In the genomic region with DNA sequence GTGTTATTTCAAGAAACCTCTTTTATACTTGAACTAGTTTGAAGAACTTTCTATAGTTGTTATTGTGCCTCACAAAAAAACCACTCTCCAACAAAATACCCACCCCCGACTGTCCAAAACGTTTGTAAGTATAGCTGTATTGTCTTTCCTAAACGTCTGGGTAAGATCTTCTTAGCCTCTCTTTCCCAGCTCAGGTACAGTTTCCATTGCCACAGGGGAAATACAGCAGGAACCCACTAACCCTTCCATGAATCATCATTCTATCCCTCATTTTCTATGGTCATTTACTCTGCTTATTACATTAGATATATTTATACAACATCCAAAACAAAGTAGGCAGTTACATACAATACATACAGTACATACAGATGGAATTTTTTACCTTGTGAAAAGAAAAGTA, we compare ENCODE assay signal across 23 cellular contexts.
"Had no signal": no experiment of that assay in that cellular context is flagged by ENCODE, and none has a peak within 500 bp of the region (broad histone marks: within the 10 kb centered on the region; RNA-seq: fewer than 3 reads in every experiment).

No MANE protein-coding gene starts in this region.

- H3K9me3 Mint-ChIP-seq: effector memory CD8-positive, alpha-beta T cell; memory B cell; natural killer cell; stimulated activated naive CD8-positive, alpha-beta T cell treated with anti-CD3 and anti-CD28 coated beads, Interleukin-15, amount 100 ng/mL, for 72 hours had no signal

- H3K27me3 ChIP-seq: neutrophil, pancreas, right lobe of liver, uterus had no signal

- H3K4me3 Mint-ChIP-seq: effector memory CD8-positive, alpha-beta T cell; memory B cell; natural killer cell; stimulated activated naive CD8-positive, alpha-beta T cell treated with anti-CD3 and anti-CD28 coated beads, Interleukin-15, amount 100 ng/mL, for 72 hours had no signal

- H3K4me1 Mint-ChIP-seq: memory B cell; natural killer cell; stimulated activated naive CD8-positive, alpha-beta T cell treated with anti-CD3 and anti-CD28 coated beads, Interleukin-15, amount 100 ng/mL, for 72 hours had no signal

- H3K27ac Mint-ChIP-seq: effector memory CD8-positive, alpha-beta T cell; memory B cell; natural killer cell; stimulated activated naive CD8-positive, alpha-beta T cell treated with anti-CD3 and anti-CD28 coated beads, Interleukin-15, amount 100 ng/mL, for 72 hours had no signal

- H3K4me3 ChIP-seq: gastrocnemius medialis, heart right ventricle, lower lobe of right lung, pancreas, right lobe of liver, suprapubic skin, transverse colon, upper lobe of right lung, uterus had no signal

- ATAC-seq: effector memory CD8-positive, alpha-beta T cell; gastrocnemius medialis; heart right ventricle; left ventricle myocardium superior; lower lobe of right lung; natural killer cell; pancreas; right lobe of liver; stimulated activated naive CD8-positive, alpha-beta T cell treated with anti-CD3 and anti-CD28 coated beads, Interleukin-15, amount 100 ng/mL, for 72 hours; upper lobe of right lung had no signal

- H3K36me3 ChIP-seq: gastrocnemius medialis, heart right ventricle, lower lobe of right lung, neutrophil, pancreas, right lobe of liver, suprapubic skin, transverse colon, upper lobe of right lung, uterus had no signal

- H3K36me3 Mint-ChIP-seq: memory B cell, natural killer cell had no signal

- H3K9me3 ChIP-seq: gastrocnemius medialis, heart right ventricle, lower lobe of right lung, neutrophil, pancreas, suprapubic skin, transverse colon, upper lobe of right lung, uterus had no signal

- H3K27ac ChIP-seq: gastrocnemius medialis, heart right ventricle, lower lobe of right lung, neutrophil, pancreas, right lobe of liver, suprapubic skin, transverse colon, upper lobe of right lung, uterus had no signal

- H3K4me1 ChIP-seq: gastrocnemius medialis, heart right ventricle, lower lobe of right lung, pancreas, right lobe of liver, suprapubic skin, transverse colon, upper lobe of right lung, uterus had no signal

- DNase-seq: cortex of kidney; effector memory CD8-positive, alpha-beta T cell; gastrocnemius medialis; heart right ventricle; hippocampal formation; kidney glomerular epithelial cell; left ventricle myocardium superior; lower lobe of right lung; natural killer cell; pancreas; right lobe of liver; small intestine; stimulated activated CD4-positive, alpha-beta T cell treated with anti-CD3 and anti-CD28 coated beads, Interleukin-15, amount 100 ng/mL, for 24 hours; stimulated activated CD4-positive, alpha-beta T cell treated with anti-CD3 and anti-CD28 coated beads, Interleukin-2, amount 100 ng/mL, for 48 hours; stimulated activated CD8-positive, alpha-beta memory T cell treated with anti-CD3 and anti-CD28 coated beads, Interleukin-4, amount 100 ng/mL, for 48 hours; stimulated activated naive CD4-positive, alpha-beta T cell; stimulated activated naive CD8-positive, alpha-beta T cell treated with anti-CD3 and anti-CD28 coated beads, Interleukin-15, amount 100 ng/mL, for 72 hours; transverse colon; upper lobe of right lung; uterus had no signal
